16 cellular contexts compared by ENCODE assay signal in genomic region chr15:30923429-30923828, GRCh38. TPM values are rescaled to one million over a fixed set of nuclear protein-coding genes. Genes with fewer than 3 reads are reported as not detected.
A peak's percentile ranks its signal among the peaks of the same experiment; 100 is the strongest.
DNase-seq lines count a peak whose midpoint lies in the region; ATAC-seq lines count a peak whose summit lies in the region.
"Had no signal": no experiment of that assay in that cellular context is flagged by ENCODE, and none has a peak within 500 bp of the region (broad histone marks: within the 10 kb centered on the region; RNA-seq: fewer than 3 reads in every experiment).

No MANE protein-coding gene starts in this region.

- peak overlapping the region; percentile 99 for H3K27ac ChIP-seq in cingulate gyrus (ENCODE audit: low read depth, low read length)

- no peaks in the 10 kb centered on the region for H3K9me3 ChIP-seq in ES-I3 (ENCODE audit: control insufficient read depth, insufficient read depth, low read length)

- H3K36me3 ChIP-seq in ES-I3 (ENCODE audit: insufficient read depth, low read length): peaks cover 27% of the 10 kb centered on the region

- intact Hi-C loops in sciatic nerve (cut with DNase I): no loop called here

- DNase-seq in islet precursor cell: peak; percentile 67
- DNase-seq in sciatic nerve (ENCODE audit: low spot score): no peak
- no peak for DNase-seq in NCI-H128 (lab: John Stamatoyannopoulos, UW; ENCODE audit: unreplicated experiment)
- no peak for DNase-seq in NCI-H2171 treated with DMSO at 0.1 percent for 48 hours (lab: John Stamatoyannopoulos, UW)
- no peak for DNase-seq in activated CD4-positive, alpha-beta T cell treated with anti-CD3 and anti-CD28 coated beads, Interleukin-2, amount 50 U/mL, for 48 hours
- DNase-seq in AG08396 (ENCODE audit: low spot score): no peak
- DNase-seq: activated CD4-positive, alpha-beta T cell treated with anti-CD3 and anti-CD28 coated beads, Interleukin-2, amount 10 ng/mL, durations not matched to agents 7 days and 5 days; activated naive CD4-positive, alpha-beta T cell; AML-193; cortex of kidney; foreskin fibroblast; Karpas-422; NCI-H2081; T-helper 1 cell had no signal

- H3K9ac ChIP-seq in ES-I3 (ENCODE audit: low read depth, low read length): peak overlapping the region; percentile 0; the same call in 1 of the 2 replicates

- H3K4me1 ChIP-seq in ES-I3 (ENCODE audit: insufficient read depth, low read length): peaks cover 31% of the 10 kb centered on the region

- peak; percentile 54 for ATAC-seq in sciatic nerve

RNA-seq across cellular contexts. Expression of gene FAN1, which starts 19.7 kb away (rescaled TPM):
- 18.9 TPM for total RNA-seq in sciatic nerve
